ENCODE assay signal across 34 cellular contexts in the genomic region with DNA sequence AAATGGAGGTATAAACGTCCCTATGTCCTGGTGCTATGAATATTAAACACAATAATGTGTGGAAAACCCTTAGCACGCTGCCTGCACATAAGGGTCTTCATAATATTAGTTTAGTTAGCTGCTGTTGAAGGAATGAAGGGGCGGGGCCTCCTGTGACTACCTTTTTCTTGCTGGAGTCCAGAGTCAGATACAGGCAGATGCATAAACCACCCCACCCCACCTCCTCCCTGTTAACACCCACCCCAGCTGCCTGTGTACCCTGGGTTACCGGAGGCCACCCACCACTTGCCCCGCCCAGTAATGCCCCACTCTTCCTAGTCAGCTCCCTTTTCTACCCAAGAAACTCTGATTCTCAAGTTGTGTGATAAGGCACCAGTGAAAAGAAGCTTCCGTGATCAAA.
"Had no signal": no experiment of that assay in that cellular context is flagged by ENCODE, and none has a peak within 500 bp of the region (broad histone marks: within the 10 kb centered on the region; RNA-seq: fewer than 3 reads in every experiment).

No MANE protein-coding gene starts in this region.

- H3K4me3 ChIP-seq: adrenal gland, body of pancreas, breast epithelium had no signal

- FAIRE-seq: astrocyte, TTC549 had no signal

- H3K9me3 ChIP-seq: adrenal gland, body of pancreas, breast epithelium had no signal

- DNase-seq: activated B cell treated with CpG ODN at 0.5 μM for 24 hours; activated CD4-positive, alpha-beta memory T cell treated with anti-CD3 and anti-CD28 coated beads for 36 hours; activated CD4-positive, alpha-beta T cell treated with anti-CD3 and anti-CD28 coated beads for 4 hours; activated CD4-positive, alpha-beta T cell treated with anti-CD3 and anti-CD28 coated beads, Interleukin-2, amount 10 ng/mL, durations not matched to agents 24 days and 14 days; activated CD4-positive, alpha-beta T cell treated with anti-CD3 and anti-CD28 coated beads, Interleukin-2, amount 50 U/mL, for 1 hour; activated CD4-positive, alpha-beta T cell treated with anti-CD3 and anti-CD28 coated beads, Interleukin-2, amount 50 U/mL, for 4 hours; activated CD4-positive, CD25-positive, alpha-beta regulatory T cell treated with anti-CD3 and anti-CD28 coated beads, Interleukin-2, amount 50 U/mL, for 72 hours; activated CD8-positive, alpha-beta memory T cell treated with anti-CD3 and anti-CD28 coated beads, Interleukin-2, amount 50 U/mL, for 4 hours; activated CD8-positive, alpha-beta T cell treated with anti-CD3 and anti-CD28 coated beads for 36 hours; activated effector memory CD4-positive, alpha-beta T cell treated with anti-CD3 and anti-CD28 coated beads, Interleukin-2, amount 50 U/mL, for 16 hours; activated gamma-delta T cell treated with Interleukin-2 at 50 U/mL for 16 hours; activated naive CD4-positive, alpha-beta T cell; activated naive CD4-positive, alpha-beta T cell treated with anti-CD3 and anti-CD28 coated beads for 36 hours; activated naive CD4-positive, alpha-beta T cell treated with anti-CD3 and anti-CD28 coated beads, Interleukin-2, amount 50 U/mL, for 16 hours; activated naive CD8-positive, alpha-beta T cell treated with anti-CD3 and anti-CD28 coated beads for 36 hours; activated T-cell treated with anti-CD3 and anti-CD28 coated beads for 4 hours; activated T-cell treated with anti-CD3 and anti-CD28 coated beads, Interleukin-2, amount 50 U/mL, for 1 hour; activated T-cell treated with anti-CD3 and anti-CD28 coated beads, Interleukin-2, amount 50 U/mL, for 4 hours; activated T-cell treated with anti-CD3 and anti-CD28 coated beads, Interleukin-2, amount 50 U/mL, for 72 hours; adrenal gland; amniotic stem cell; aorta; body of pancreas; brain microvascular endothelial cell; SW 1271; T-helper 1 cell; T-helper 2 cell; T-helper 9 cell had no signal

- H3K27ac ChIP-seq: adrenal gland, body of pancreas, brain microvascular endothelial cell, breast epithelium, VCaP had no signal

- H3K27me3 ChIP-seq: adrenal gland, body of pancreas, brain microvascular endothelial cell, breast epithelium had no signal

- H3K36me3 ChIP-seq: adrenal gland, brain microvascular endothelial cell, breast epithelium had no signal

- H3K4me1 ChIP-seq: adrenal gland, body of pancreas, breast epithelium had no signal

- ATAC-seq: activated CD8-positive, alpha-beta T cell treated with anti-CD3 and anti-CD28 coated beads for 36 hours; activated naive CD4-positive, alpha-beta T cell treated with anti-CD3 and anti-CD28 coated beads, Interleukin-2, amount 50 U/mL, for 72 hours; activated T-cell treated with anti-CD3 and anti-CD28 coated beads, Interleukin-2, amount 50 U/mL, for 4 hours; activated T-cell treated with anti-CD3 and anti-CD28 coated beads, Interleukin-2, amount 50 U/mL, for 72 hours; activated T-helper 17 cell treated with anti-CD3 and anti-CD28 coated beads, Interleukin-2, amount 50 U/mL, for 72 hours; body of pancreas had no signal
